ENCODE assay signal across 11 cellular contexts in the genomic region with DNA sequence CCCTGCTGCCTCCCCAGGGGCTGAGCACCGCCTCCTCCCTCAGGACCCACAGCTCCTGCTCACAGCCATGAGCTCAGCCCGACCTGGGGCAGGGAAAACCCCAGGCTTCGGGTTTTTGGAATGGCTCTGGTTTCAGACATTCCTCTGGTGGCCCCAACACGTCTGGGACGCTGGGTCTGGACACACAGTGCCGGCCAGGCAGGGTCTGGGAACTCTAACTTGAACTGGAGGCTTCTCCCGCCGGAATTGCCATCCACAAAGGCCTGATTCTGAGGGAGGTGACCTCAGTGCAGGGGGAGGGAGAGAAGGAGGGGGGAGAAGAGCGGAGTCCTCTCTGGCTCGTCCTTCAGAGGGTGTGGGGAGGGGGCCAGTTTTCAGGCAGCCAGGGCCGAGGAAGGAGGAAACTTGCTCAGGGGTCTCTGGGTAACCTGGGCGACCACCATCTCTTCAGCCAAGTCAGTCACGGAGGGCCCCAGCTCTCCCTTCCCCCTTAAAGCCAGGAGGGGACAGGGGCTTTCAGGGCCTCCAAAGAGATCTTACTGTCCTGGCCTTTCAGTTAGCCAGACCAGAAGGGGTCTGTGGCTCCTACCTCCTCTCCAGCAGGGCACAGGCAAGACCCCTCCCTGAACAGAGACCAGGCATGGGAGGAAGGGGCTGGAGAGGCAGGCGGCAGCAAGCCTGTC. TPM values are rescaled to one million over a fixed set of nuclear protein-coding genes. Genes with fewer than 3 reads are reported as not detected.
A peak's percentile ranks its signal among the peaks of the same experiment; 100 is the strongest.
DNase-seq lines count a peak whose midpoint lies in the region; ATAC-seq, FAIRE-seq and TF ChIP-seq lines count a peak whose summit lies in the region.
"Had no signal": no experiment of that assay in that cellular context is flagged by ENCODE, and none has a peak within 500 bp of the region (broad histone marks: within the 10 kb centered on the region; RNA-seq: fewer than 3 reads in every experiment).

No MANE protein-coding gene starts in this region.

- POLR2A ChIA-PET in AG04450 (lab: Yijun Ruan, JAX) = no interaction called here

- CTCF ChIA-PET in AG04450 (lab: Charles Lee) = interaction anchor here (0.9 kb wide), 1 partner anchor 31 kb away, joined by 5 read pairs; no protein-coding TSS in a partner anchor

- DNase-seq in AG04450 (ENCODE audit: low read depth, low spot score) (no peak), body of pancreas (peak in 2 of 4 donors; percentile 21 to 28), iPS-NIHi7 (ENCODE audit: extremely low spot score) (peak; percentile 56), pons (ENCODE audit: low spot score) (peak; percentile 82), Kasumi-1 (lab: John Stamatoyannopoulos, UW) (no peak), NCI-H2171 treated with DMSO at 0.1 percent for 48 hours (lab: John Stamatoyannopoulos, UW) (no peak), HTR-8/SVneo (ENCODE audit: insufficient read length, low spot score) (no peak)
- DNase-seq: activated CD4-positive, CD25-positive, alpha-beta regulatory T cell; activated naive CD4-positive, alpha-beta T cell treated with anti-CD3 and anti-CD28 coated beads, Interleukin-2, amount 10 ng/mL, durations not matched to agents 7 days and 5 days; stimulated activated CD4-positive, alpha-beta T cell treated with anti-CD3 and anti-CD28 coated beads, Interleukin-12 subunit alpha, Interleukin-12 subunit beta, amount 100 ng/mL, for 4 hours had no signal

- TF ChIP-seq CTCF in AG04450 (IDR thresholded peaks at IDR 0.05; ENCODE audit: low read depth, low read length) (no peak), body of pancreas (IDR thresholded peaks at IDR 0.05) (no peak)

- H3K9me3 ChIP-seq in AG04450 (ENCODE audit: control insufficient read depth, insufficient read depth, low read length) (no peaks in the 10 kb centered on the region; the same call in 1 of the 2 replicates), body of pancreas (no peaks in the 10 kb centered on the region)

- no peaks in the 10 kb centered on the region for H3K4me1 ChIP-seq in body of pancreas

- H3K27me3 ChIP-seq in AG04450 (ENCODE audit: control insufficient read depth, insufficient read depth, low read length) = no peaks in the 10 kb centered on the region
- no peaks in the 10 kb centered on the region for H3K27me3 ChIP-seq in body of pancreas

- no peaks in the 10 kb centered on the region for H3K36me3 ChIP-seq in body of pancreas (replicated peaks in 1 of 2; ENCODE audit: insufficient read depth in 1 of 2, low read depth in 2 of 2)

- intact Hi-C loops in body of pancreas (cut with DNase I) = no loop called here

- 78 to 80% methylated on average over 11 to 13 of the region's 14 CpGs for WGBS in body of pancreas, 2 donors

- no peak for FAIRE-seq in HTR-8/SVneo (lab: Jason Lieb, UNC)

- H3K4me3 ChIP-seq in AG04450 (ENCODE audit: low read depth, low read length) (no peak overlapping the region), body of pancreas (no peak overlapping the region)

- ATAC-seq in body of pancreas = peak; percentile 43
- ATAC-seq in GM21367 (IDR thresholded peaks at IDR 0.05; ENCODE audit: unreplicated experiment) = no peak

- H3K27ac ChIP-seq in AG04450 (ENCODE audit: low read depth, low read length) (peak overlapping the region; percentile 11), body of pancreas (peak overlapping the region in 1 of 4 donors; percentile 20)

- TF ChIP-seq POLR2A in body of pancreas (IDR thresholded peaks at IDR 0.05) = no peak

RNA-seq across cellular contexts. Expression of a gene that starts 19.4 kb away (rescaled TPM):
- polyA plus RNA-seq in AG04450 (2011; rRNA removed) = 5.6 and 7.3 TPM in 2 replicates
- polyA minus RNA-seq in AG04450 (2011; rRNA and poly(A)+ RNA removed) = 15.9 and 16.0 TPM in 2 replicates
- total RNA-seq in body of pancreas = 10 to 100 TPM; 10.1 to 13.2 TPM

RNA-seq across cellular contexts. Expression of a gene that starts 34.1 kb away (rescaled TPM):
- polyA plus RNA-seq in AG04450 (2011; rRNA removed) = 3.7 and 3.8 TPM in 2 replicates
- 2.4 and 3.0 TPM in 2 replicates for polyA minus RNA-seq in AG04450 (2011; rRNA and poly(A)+ RNA removed)
- total RNA-seq in body of pancreas = 1 to 10 TPM; 1.3 to 3.6 TPM

Comparison
In these comparisons a context has a peak if more than half of its experiments do, and no peak if none do; other contexts are left out.
1. DNase-seq: peak in iPS-NIHi7 (single experiment) and pons (single experiment); none in AG04450 (single experiment), Kasumi-1 (0 of 2), NCI-H2171 treated with DMSO at 0.1 percent for 48 hours (single experiment) and HTR-8/SVneo (single experiment).